Comparison of ENCODE assay signal across 29 cellular contexts in genomic region chrX:134570509-134570846, GRCh38.
DNase-seq lines count a peak whose midpoint lies in the region; ATAC-seq and TF ChIP-seq lines count a peak whose summit lies in the region.
"Had no signal": no experiment of that assay in that cellular context is flagged by ENCODE, and none has a peak within 500 bp of the region (broad histone marks: within the 10 kb centered on the region; RNA-seq: fewer than 3 reads in every experiment).

No MANE protein-coding gene starts in this region.

- H2AFZ ChIP-seq in hepatocyte = no peak overlapping the region
- H2AFZ ChIP-seq in trophoblast cell (ENCODE audit: insufficient read depth, low read length, poor library complexity) = no peak overlapping the region

- H3K9me2 ChIP-seq in hepatocyte (replicated peaks; ENCODE audit: insufficient read depth) = no peaks in the 10 kb centered on the region

- no peak overlapping the region for H3K9ac ChIP-seq in trophoblast cell (ENCODE audit: low read length)

- H3K4me3 ChIP-seq in Panc1 (ENCODE audit: low read depth in 2 of 2, low read length in 2 of 2) (no peak overlapping the region), hepatocyte (no peak overlapping the region), trophoblast cell (ENCODE audit: low read depth, low read length) (no peak overlapping the region), prostate gland (no peak overlapping the region)
- H3K4me3 ChIP-seq: esophagus muscularis mucosa, lower lobe of right lung, mucosa of descending colon, skin epidermis had no signal

- H3K9me3 ChIP-seq in Panc1 (ENCODE audit: control insufficient read depth, insufficient read depth, low read depth, low read length) (no peaks in the 10 kb centered on the region), hepatocyte (ENCODE audit: low read depth) (no peaks in the 10 kb centered on the region), trophoblast cell (ENCODE audit: insufficient read depth, low read depth, low read length) (no peaks in the 10 kb centered on the region), prostate gland (no peaks in the 10 kb centered on the region)
- H3K9me3 ChIP-seq: esophagus muscularis mucosa, lower lobe of right lung, mucosa of descending colon had no signal

- no peak for TF ChIP-seq POLR2A in prostate gland (IDR thresholded peaks at IDR 0.05)

- in situ Hi-C loops in Panc1 (cut with HindIII; ENCODE audit: low pct_unique_long_range_greater_than_20kb, low sequenced_read_pairs) = no loop called here

- CTCF ChIA-PET in Panc1 (lab: Charles Lee) = interaction anchor here (0.6 to 0.8 kb wide), 2 partner anchors 36 to 194 kb away, joined by 4 to 9 read pairs; no protein-coding TSS in a partner anchor

- no peak overlapping the region for H2AK5ac ChIP-seq in trophoblast cell (ENCODE audit: low read length)

- H3K79me2 ChIP-seq in hepatocyte (no peaks in the 10 kb centered on the region), trophoblast cell (ENCODE audit: control insufficient read depth, insufficient read depth, low read length, poor library complexity) (no peaks in the 10 kb centered on the region)

- intact Hi-C loops in Right ventricle myocardium inferior (cut with DNase I) = no loop called here
- intact Hi-C loops in cardiac septum (cut with DNase I) = no loop called here
- intact Hi-C loops in Panc1 (cut with micrococcal nuclease; ENCODE audit: unreplicated experiment) = no loop called here
- intact Hi-C loops in prostate gland (cut with DNase I) = no loop called here

- WGBS in hepatocyte (ENCODE audit: low lambda C conversion rate, missing lambda C conversion rate) = 28% methylated on average over 3 of the region's 3 CpGs
- no CpG with 5 or more reads among the region's 3 CpGs for whole genome bisulfite sequencing in trophoblast cell (ENCODE audit: extremely low coverage, insufficient coverage, insufficient read length)
- WGBS in prostate gland = 35% methylated on average over 3 of the region's 3 CpGs

- no peak overlapping the region for H2BK5ac ChIP-seq in trophoblast cell (ENCODE audit: low read depth, low read length, poor library complexity)

- no peaks in the 10 kb centered on the region for H3K79me1 ChIP-seq in trophoblast cell (ENCODE audit: low read length)

- TF ChIP-seq CTCF in Panc1 (IDR thresholded peaks at IDR 0.05) (no peak), hepatocyte (IDR thresholded peaks at IDR 0.05; ENCODE audit: poor library complexity) (no peak), prostate gland (IDR thresholded peaks at IDR 0.05) (no peak)

- H4K91ac ChIP-seq in trophoblast cell (ENCODE audit: low read depth, low read length) = no peak overlapping the region

- H2BK12ac ChIP-seq in trophoblast cell (ENCODE audit: low read length) = no peak overlapping the region

- H4K8ac ChIP-seq in trophoblast cell (ENCODE audit: low read depth, low read length) = no peak overlapping the region

- no peak overlapping the region for H3K18ac ChIP-seq in trophoblast cell (ENCODE audit: low read length)

- H3K4me1 ChIP-seq in Panc1 (ENCODE audit: control insufficient read depth, insufficient read depth, low read length) = peaks cover 51% of the 10 kb centered on the region
- no peaks in the 10 kb centered on the region for H3K4me1 ChIP-seq in hepatocyte (ENCODE audit: insufficient read depth)
- no peaks in the 10 kb centered on the region for H3K4me1 ChIP-seq in trophoblast cell (ENCODE audit: control insufficient read depth in 1 of 2, insufficient read depth in 2 of 2, low read length in 2 of 2)
- no peaks in the 10 kb centered on the region for H3K4me1 ChIP-seq in prostate gland (replicated peaks)
- H3K4me1 ChIP-seq: esophagus muscularis mucosa, lower lobe of right lung had no signal

- H4K12ac ChIP-seq in trophoblast cell (ENCODE audit: low read depth, low read length) = no peak overlapping the region

- no peak overlapping the region for H3K23ac ChIP-seq in trophoblast cell (ENCODE audit: low read length)

- H4K20me1 ChIP-seq in hepatocyte (ENCODE audit: insufficient read depth, poor library complexity, severe bottlenecking) = no peaks in the 10 kb centered on the region

- H3K27ac ChIP-seq in Panc1 (ENCODE audit: low read length) = no peak overlapping the region
- H3K27ac ChIP-seq in hepatocyte = no peak overlapping the region
- no peak overlapping the region for H3K27ac ChIP-seq in trophoblast cell (ENCODE audit: low read depth, low read length)
- H3K27ac ChIP-seq in prostate gland = no peak overlapping the region
- H3K27ac ChIP-seq: esophagus muscularis mucosa, lower lobe of right lung, RWPE1, skin epidermis had no signal

- ATAC-seq in Right ventricle myocardium inferior (peak; percentile 50), Panc1 (peak; percentile 65)
- ATAC-seq: activated CD8-positive, alpha-beta memory T cell treated with anti-CD3 and anti-CD28 coated beads, Interleukin-2, amount 10 ng/mL, durations not matched to agents 7 days and 5 days; activated T-cell treated with anti-CD3 and anti-CD28 coated beads, Interleukin-2, amount 50 U/mL, for 72 hours; lower lobe of right lung; mucosa of descending colon; natural killer cell treated with Interleukin-12 subunit alpha and Interleukin-12 subunit beta and Interleukin-15 and Interleukin-18, amount 100 ng/mL, for 72 hours; T-helper 17 cell had no signal

- H3K14ac ChIP-seq in trophoblast cell (ENCODE audit: low read length) = no peak overlapping the region

- POLR2A ChIA-PET in Panc1 (lab: Charles Lee) = interaction anchor here (0.6 kb wide), 1 partner anchor 290 kb away, joined by 3 read pairs; no protein-coding TSS in a partner anchor

- BruUV-seq in Panc1 (replicated peaks; lab: Mats Ljungman, UMichigan) = no TSS peak

- H2BK120ac ChIP-seq in trophoblast cell (ENCODE audit: insufficient read depth, low read length, poor library complexity) = no peak overlapping the region

- no peaks in the 10 kb centered on the region for H3K36me3 ChIP-seq in Panc1 (ENCODE audit: control insufficient read depth, insufficient read depth, low read length)
- no peaks in the 10 kb centered on the region for H3K36me3 ChIP-seq in hepatocyte (replicated peaks; ENCODE audit: insufficient read depth, low read depth)
- H3K36me3 ChIP-seq in trophoblast cell (ENCODE audit: control insufficient read depth in 1 of 2, insufficient read depth in 2 of 2, low read length in 2 of 2) = no peaks in the 10 kb centered on the region
- no peaks in the 10 kb centered on the region for H3K36me3 ChIP-seq in prostate gland
- H3K36me3 ChIP-seq: esophagus muscularis mucosa, lower lobe of right lung had no signal

- H3K27me3 ChIP-seq in Panc1 (ENCODE audit: control insufficient read depth, insufficient read depth, low read length) = no peaks in the 10 kb centered on the region
- H3K27me3 ChIP-seq in hepatocyte = no peaks in the 10 kb centered on the region
- H3K27me3 ChIP-seq in trophoblast cell (ENCODE audit: insufficient read depth, low read length) = no peaks in the 10 kb centered on the region
- no peaks in the 10 kb centered on the region for H3K27me3 ChIP-seq in prostate gland (replicated peaks; ENCODE audit: insufficient read depth)

- H3K4me2 ChIP-seq in hepatocyte (peak overlapping the region; percentile 9), trophoblast cell (ENCODE audit: low read length) (no peak overlapping the region)

- DNase-seq in Right ventricle myocardium inferior (ENCODE audit: missing footprints) (no peak), cardiac septum (ENCODE audit: low spot score) (no peak), Panc1 (ENCODE audit: low read depth, low spot score) (no peak), hepatocyte (ENCODE audit: low spot score) (no peak), trophoblast cell (no peak), NCI-H128 (lab: John Stamatoyannopoulos, UW; ENCODE audit: unreplicated experiment) (no peak), prostate gland (ENCODE audit: low spot score) (no peak)
- DNase-seq: activated CD8-positive, alpha-beta memory T cell treated with anti-CD3 and anti-CD28 coated beads, Interleukin-2, amount 10 ng/mL, durations not matched to agents 7 days and 5 days; activated naive CD4-positive, alpha-beta T cell treated with Interleukin-2 at 50 U/mL for 16 hours; activated T-cell treated with anti-CD3 and anti-CD28 coated beads, Interleukin-2, amount 50 U/mL, for 72 hours; CD4-positive, alpha-beta memory T cell; cerebellar nuclear complex; dermis blood vessel endothelial cell; foreskin fibroblast; GOT3; head of caudate nucleus; HFFc6; lower lobe of right lung; mucosa of descending colon; NCI-H1092 treated with DMSO at 0.1 percent for 48 hours; NCI-H187; NCI-H2171; NCI-H524 treated with DMSO at 0.1 percent for 48 hours; stimulated activated naive CD4-positive, alpha-beta T cell treated with Interleukin-2 at 50 U/mL for 16 hours; T-helper 17 cell had no signal

- H3K4ac ChIP-seq in trophoblast cell (ENCODE audit: low read depth, low read length) = no peak overlapping the region
